24 cellular contexts compared by ENCODE assay signal in the genomic region with DNA sequence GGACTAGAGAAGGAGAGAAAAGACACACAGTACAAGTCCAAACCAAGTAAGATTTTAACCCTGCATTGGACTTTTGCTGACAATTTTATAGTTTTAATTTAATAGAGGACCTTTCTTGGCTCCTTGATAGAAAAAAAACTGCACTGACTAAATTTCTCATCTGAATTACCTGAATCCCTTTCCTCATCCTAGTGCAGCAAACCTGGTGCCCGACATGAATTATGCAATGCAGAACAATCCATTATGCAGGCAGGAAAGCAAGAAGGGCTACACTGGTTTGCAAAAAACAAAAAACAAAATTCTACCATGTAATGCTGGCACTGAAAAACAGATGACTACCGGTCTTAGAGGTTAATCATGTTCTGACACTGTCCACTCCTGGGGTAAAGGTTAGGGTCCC. TPM values are rescaled to one million over a fixed set of nuclear protein-coding genes. Genes with fewer than 3 reads are reported as not detected.
"Had no signal": no experiment of that assay in that cellular context is flagged by ENCODE, and none has a peak within 500 bp of the region (broad histone marks: within the 10 kb centered on the region; RNA-seq: fewer than 3 reads in every experiment).

No MANE protein-coding gene starts in this region.

- FAIRE-seq: colon had no signal

- H3K36me3 ChIP-seq: gastrocnemius medialis, neutrophil, prostate gland, right atrium auricular region, sigmoid colon, thoracic aorta, tibial nerve, upper lobe of right lung, uterus had no signal

- H3K4me1 ChIP-seq: sigmoid colon, tibial nerve, uterus had no signal

- H3K27ac Mint-ChIP-seq: dendritic cell treated with granulocyte-macrophage colony-stimulating factor and Interleukin-4, amounts not matched to agents 40 ng/mL and 50 ng/mL, for 4 days; effector memory CD8-positive, alpha-beta T cell; memory B cell; natural killer cell treated with Interleukin-12 subunit alpha and Interleukin-12 subunit beta and Interleukin-15 and Interleukin-18, amount 100 ng/mL, for 72 hours; stimulated activated memory B cell treated with anti-CD40 and anti-IgM and Interleukin-4, amounts not matched to agents 10 μg/mL and 1 μg/mL and 100 μg/mL, for 72 hours had no signal

- H3K4me3 ChIP-seq: gastrocnemius medialis, lung, prostate gland, right atrium auricular region, sigmoid colon, thoracic aorta, tibial nerve, upper lobe of right lung, uterus had no signal

- H3K36me3 Mint-ChIP-seq: memory B cell; naive B cell; natural killer cell treated with Interleukin-12 subunit alpha and Interleukin-12 subunit beta and Interleukin-15 and Interleukin-18, amount 100 ng/mL, for 72 hours; stimulated activated memory B cell treated with anti-CD40 and anti-IgM and Interleukin-4, amounts not matched to agents 10 μg/mL and 1 μg/mL and 100 μg/mL, for 72 hours had no signal

- H3K27me3 Mint-ChIP-seq: dendritic cell treated with granulocyte-macrophage colony-stimulating factor and Interleukin-4, amounts not matched to agents 40 ng/mL and 50 ng/mL, for 4 days; naive B cell; stimulated activated memory B cell treated with anti-CD40 and anti-IgM and Interleukin-4, amounts not matched to agents 10 μg/mL and 1 μg/mL and 100 μg/mL, for 72 hours had no signal

- H3K4me1 Mint-ChIP-seq: memory B cell; naive B cell; neural crest cell; stimulated activated memory B cell treated with anti-CD40 and anti-IgM and Interleukin-4, amounts not matched to agents 10 μg/mL and 1 μg/mL and 100 μg/mL, for 72 hours had no signal

- H3K4me3 Mint-ChIP-seq: dendritic cell treated with granulocyte-macrophage colony-stimulating factor and Interleukin-4, amounts not matched to agents 40 ng/mL and 50 ng/mL, for 4 days; effector memory CD8-positive, alpha-beta T cell; memory B cell; naive B cell; natural killer cell treated with Interleukin-12 subunit alpha and Interleukin-12 subunit beta and Interleukin-15 and Interleukin-18, amount 100 ng/mL, for 72 hours; neural crest cell; stimulated activated memory B cell treated with anti-CD40 and anti-IgM and Interleukin-4, amounts not matched to agents 10 μg/mL and 1 μg/mL and 100 μg/mL, for 72 hours had no signal

- H3K9me3 ChIP-seq: gastrocnemius medialis, neutrophil, prostate gland, right atrium auricular region, sigmoid colon, thoracic aorta, tibial nerve, upper lobe of right lung, uterus had no signal

- H3K9me3 Mint-ChIP-seq: dendritic cell treated with granulocyte-macrophage colony-stimulating factor and Interleukin-4, amounts not matched to agents 40 ng/mL and 50 ng/mL, for 4 days; memory B cell; natural killer cell treated with Interleukin-12 subunit alpha and Interleukin-12 subunit beta and Interleukin-15 and Interleukin-18, amount 100 ng/mL, for 72 hours; neural crest cell had no signal

- ATAC-seq: effector memory CD8-positive, alpha-beta T cell; gastrocnemius medialis; natural killer cell treated with Interleukin-12 subunit alpha and Interleukin-12 subunit beta and Interleukin-15 and Interleukin-18, amount 100 ng/mL, for 72 hours; stimulated activated memory B cell treated with anti-CD40 and anti-IgM and Interleukin-4, amounts not matched to agents 10 μg/mL and 1 μg/mL and 100 μg/mL, for 72 hours; stimulated activated naive CD8-positive, alpha-beta T cell treated with anti-CD3 and anti-CD28 coated beads, Interleukin-15, Interleukin-2, amounts not matched to agents 100 U/mL and 50 U/mL, for 24 hours; upper lobe of right lung had no signal

- H3K27ac ChIP-seq: gastrocnemius medialis, neutrophil, prostate gland, right atrium auricular region, sigmoid colon, thoracic aorta, tibial nerve, upper lobe of right lung, uterus had no signal

- DNase-seq: cerebellar nuclear complex; effector memory CD8-positive, alpha-beta T cell; gastrocnemius medialis; head of caudate nucleus; naive B cell; sigmoid colon; stimulated activated CD4-positive, alpha-beta T cell treated with anti-CD3 and anti-CD28 coated beads, Interleukin-2, amount 100 ng/mL, for 24 hours; stimulated activated CD4-positive, alpha-beta T cell treated with anti-CD3 and anti-CD28 coated beads, Interleukin-4, amount 100 ng/mL, for 24 hours; stimulated activated naive CD8-positive, alpha-beta T cell treated with anti-CD3 and anti-CD28 coated beads, Interleukin-15, Interleukin-2, amounts not matched to agents 100 U/mL and 50 U/mL, for 24 hours; upper lobe of right lung; uterus had no signal

- H3K27me3 ChIP-seq: gastrocnemius medialis, neutrophil, right atrium auricular region, sigmoid colon, tibial nerve, upper lobe of right lung, uterus had no signal

RNA-seq across cellular contexts. Expression of gene MAGI1, which starts 15.5 kb away (rescaled TPM):
- total RNA-seq: mononuclear cell; natural killer cell treated with Interleukin-12 subunit alpha and Interleukin-12 subunit beta and Interleukin-15 and Interleukin-18, amount 100 ng/mL, for 72 hours had no signal
